ENCODE assay signal across 15 cellular contexts in genomic region chr6:142376115-142376514, GRCh38.
DNase-seq lines count a peak whose midpoint lies in the region; TF ChIP-seq lines count a peak whose summit lies in the region.
"Had no signal": no experiment of that assay in that cellular context is flagged by ENCODE, and none has a peak within 500 bp of the region (broad histone marks: within the 10 kb centered on the region; RNA-seq: fewer than 3 reads in every experiment).

No MANE protein-coding gene starts in this region.

- H3K9ac ChIP-seq in liver (ENCODE audit: low read depth in 1 of 2, low read length in 2 of 2), result peak overlapping the region in 1 of 2 donors; percentile 48
- no peak overlapping the region for H3K9ac ChIP-seq in mesendoderm (ENCODE audit: low read length)

- H3K18ac ChIP-seq in mesendoderm (ENCODE audit: low read length), result no peak overlapping the region

- H4K5ac ChIP-seq in mesendoderm (ENCODE audit: low read length), result no peak overlapping the region

- no peak overlapping the region for H2BK15ac ChIP-seq in mesendoderm (replicated peaks; ENCODE audit: low read depth)

- H3K4me2 ChIP-seq in mesendoderm (ENCODE audit: low read length), result no peak overlapping the region

- H3K27me3 ChIP-seq in ACC112 (ENCODE audit: insufficient read depth, low read length), result no peaks in the 10 kb centered on the region
- no peaks in the 10 kb centered on the region for H3K27me3 ChIP-seq in SJSA1 (replicated peaks)
- H3K27me3 ChIP-seq in liver (ENCODE audit: control insufficient read depth in 4 of 4, insufficient read depth in 4 of 4, low read length in 3 of 4), result no peaks in the 10 kb centered on the region
- no peaks in the 10 kb centered on the region for H3K27me3 ChIP-seq in mesendoderm (ENCODE audit: insufficient read depth, low read length, poor library complexity)

- H3K36me3 ChIP-seq in ACC112 (ENCODE audit: insufficient read depth, low read length) (no peaks in the 10 kb centered on the region), SJSA1 (no peaks in the 10 kb centered on the region; the same call in 1 of the 2 replicates), liver (ENCODE audit: control insufficient read depth in 4 of 4, insufficient read depth in 3 of 4, low read depth in 1 of 4, low read length in 3 of 4) (peaks cover 0 to 3% (median 0%) of the 10 kb centered on the region in 4 donors), mesendoderm (ENCODE audit: control insufficient read depth, insufficient read depth, low read length) (no peaks in the 10 kb centered on the region)

- H3K9me3 ChIP-seq in SJSA1 (replicated peaks), result no peaks in the 10 kb centered on the region
- H3K9me3 ChIP-seq in liver (ENCODE audit: control insufficient read depth in 4 of 4, low read length in 3 of 4), result no peaks in the 10 kb centered on the region

- H2AK5ac ChIP-seq in mesendoderm (ENCODE audit: low read length), result no peak overlapping the region

- H4K8ac ChIP-seq in mesendoderm (ENCODE audit: low read depth, low read length), result no peak overlapping the region

- CTCF ChIA-PET in HEK293T (lab: Yijun Ruan, JAX), result no interaction called here

- no peaks in the 10 kb centered on the region for H3K79me2 ChIP-seq in ACC112 (ENCODE audit: control insufficient read depth, insufficient read depth, low read length, unreplicated experiment)
- no peaks in the 10 kb centered on the region for H3K79me2 ChIP-seq in mesendoderm (ENCODE audit: control insufficient read depth, insufficient read depth, low read length)

- no peak overlapping the region for H3K4ac ChIP-seq in mesendoderm (ENCODE audit: low read depth, low read length)

- POLR2A ChIA-PET in HEK293T (lab: Yijun Ruan, JAX), result interaction anchor here (1.4 to 1.6 kb wide), 2 partner anchors 11 to 90 kb away, joined by 3 read pairs; no protein-coding TSS in a partner anchor

- no peak overlapping the region for H2BK5ac ChIP-seq in mesendoderm (ENCODE audit: low read length)

- H3K27ac ChIP-seq in ACC112 (ENCODE audit: low read depth, low read length) (peak overlapping the region; percentile 76), SJSA1 (peak overlapping the region; percentile 95), liver (ENCODE audit: low read depth in 1 of 2, low read length in 2 of 2) (peak overlapping the region; percentile 58), mesendoderm (ENCODE audit: low read depth, low read length) (no peak overlapping the region)

- DNase-seq in HEK293T (ENCODE audit: extremely low spot score) (no peak), SJSA1 (ENCODE audit: low read depth in 1 of 2, low spot score in 2 of 2) (no peak), mesendoderm (no peak), SW480 (ENCODE audit: low spot score) (no peak), MV-4-11 (lab: John Stamatoyannopoulos, UW) (no peak)
- DNase-seq: CD8-positive, alpha-beta memory T cell; EL; GOT3; NCI-H1048; NCI-H1694; NCI-H345; NCI-H526 treated with DMSO at 0.1 percent for 48 hours; Right ventricle myocardium superior had no signal

- no peak overlapping the region for H3K56ac ChIP-seq in mesendoderm (ENCODE audit: low read length)

- H3K4me1 ChIP-seq in ACC112 (ENCODE audit: control insufficient read depth, insufficient read depth, low read length, unreplicated experiment) (peaks cover 44% of the 10 kb centered on the region), SJSA1 (replicated peaks) (peaks cover 63% of the 10 kb centered on the region), liver (ENCODE audit: control insufficient read depth in 4 of 4, insufficient read depth in 4 of 4, low read length in 3 of 4) (peaks cover 9 to 40% (median 32%) of the 10 kb centered on the region in 4 donors), mesendoderm (ENCODE audit: control insufficient read depth, low read depth, low read length) (peaks cover 3% of the 10 kb centered on the region)

- no peak overlapping the region for H2BK120ac ChIP-seq in mesendoderm (ENCODE audit: low read depth, low read length)

- 32% methylated on average over 2 of the region's 2 CpGs for WGBS in liver
- no CpG with 5 or more reads among the region's 2 CpGs for WGBS in mesendoderm (ENCODE audit: extremely low coverage, insufficient coverage, low lambda C conversion rate)

- TF ChIP-seq CTCF in liver (IDR thresholded peaks at IDR 0.05; ENCODE audit: low read depth, low read length, missing input control), result no peak

- no peak overlapping the region for H3K23ac ChIP-seq in mesendoderm (ENCODE audit: low read length)

- no peaks in the 10 kb centered on the region for H3K79me1 ChIP-seq in mesendoderm (ENCODE audit: low read length)

- TF ChIP-seq RAD21 in liver (IDR thresholded peaks at IDR 0.05), result no peak

- H3K4me3 ChIP-seq in ACC112 (ENCODE audit: low read depth, low read length), result peak overlapping the region; percentile 12; the same call in 1 of the 2 replicates
- no peak overlapping the region for H3K4me3 ChIP-seq in SJSA1
- H3K4me3 ChIP-seq in liver (ENCODE audit: low read depth in 1 of 3, low read length in 3 of 3), result no peak overlapping the region
- no peak overlapping the region for H3K4me3 ChIP-seq in mesendoderm (ENCODE audit: low read length)

- no peak overlapping the region for H2AFZ ChIP-seq in ACC112 (ENCODE audit: low read length, unreplicated experiment)

TF ChIP-seq in HEK293T, 16 proteins besides CTCF, POLR2A, EP300 and RAD21:
- TF ChIP-seq, protein P1, sequence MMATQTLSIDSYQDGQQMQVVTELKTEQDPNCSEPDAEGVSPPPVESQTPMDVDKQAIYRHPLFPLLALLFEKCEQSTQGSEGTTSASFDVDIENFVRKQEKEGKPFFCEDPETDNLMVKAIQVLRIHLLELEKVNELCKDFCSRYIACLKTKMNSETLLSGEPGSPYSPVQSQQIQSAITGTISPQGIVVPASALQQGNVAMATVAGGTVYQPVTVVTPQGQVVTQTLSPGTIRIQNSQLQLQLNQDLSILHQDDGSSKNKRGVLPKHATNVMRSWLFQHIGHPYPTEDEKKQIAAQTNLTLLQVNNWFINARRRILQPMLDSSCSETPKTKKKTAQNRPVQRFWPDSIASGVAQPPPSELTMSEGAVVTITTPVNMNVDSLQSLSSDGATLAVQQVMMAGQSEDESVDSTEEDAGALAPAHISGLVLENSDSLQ (IDR thresholded peaks at IDR 0.05), result peak; percentile 49
- no peak for TF ChIP-seq L3MBTL2 (conservative IDR thresholded peaks at IDR 0.05)

TF ChIP-seq in liver, 16 proteins besides CTCF, POLR2A, EP300 and RAD21:
- TF ChIP-seq HNF4A (conservative IDR thresholded peaks at IDR 0.05), result peak in 1 of 2 donors; percentile 13
- TF ChIP-seq NR2F2 (IDR thresholded peaks at IDR 0.05), result no peak
